ENCODE assay signal across 8 cellular contexts in genomic region chr15:34365836-34366235, GRCh38. TPM values are rescaled to one million over a fixed set of nuclear protein-coding genes. Genes with fewer than 3 reads are reported as not detected.
A peak's percentile ranks its signal among the peaks of the same experiment; 100 is the strongest.
DNase-seq lines count a peak whose midpoint lies in the region; ATAC-seq and TF ChIP-seq lines count a peak whose summit lies in the region.

No MANE protein-coding gene starts in this region.

- H3K36me3 ChIP-seq in gastroesophageal sphincter: peaks cover 0 to 28% of the 10 kb centered on the region in 2 donors
- H3K36me3 ChIP-seq in rectal smooth muscle tissue (ENCODE audit: control insufficient read depth, insufficient read depth, low read length): peaks cover 13% of the 10 kb centered on the region

- DNase-seq in GM12865 (ENCODE audit: low read depth): peak; percentile 30
- no peak for DNase-seq in NOMO-1 treated with DMSO at 0.1 percent for 48 hours (lab: John Stamatoyannopoulos, UW; ENCODE audit: unreplicated experiment)
- DNase-seq in activated effector memory CD4-positive, alpha-beta T cell treated with anti-CD3 and anti-CD28 coated beads, Interleukin-2, amount 50 U/mL, for 16 hours: no peak

- no peaks in the 10 kb centered on the region for H3K9me3 ChIP-seq in gastroesophageal sphincter

- WGBS in gastroesophageal sphincter (ENCODE audit: low coverage in 1 of 2), 2 donors: 15 to 45% methylated on average over 3 to 4 of the region's 5 CpGs

- H3K9ac ChIP-seq in rectal smooth muscle tissue (ENCODE audit: low read length): no peak overlapping the region

- H3K4me1 ChIP-seq in gastroesophageal sphincter: peaks cover 0 to 30% (median 13%) of the 10 kb centered on the region in 3 donors
- peaks cover 6% of the 10 kb centered on the region for H3K4me1 ChIP-seq in rectal smooth muscle tissue (ENCODE audit: control insufficient read depth, insufficient read depth, low read length)

- TF ChIP-seq CTCF in GM12865 (IDR thresholded peaks at IDR 0.05; ENCODE audit: insufficient read depth, low read depth, low read length, missing control alignments) (no peak), VCaP (conservative IDR thresholded peaks at IDR 0.05) (no peak), gastroesophageal sphincter (IDR thresholded peaks at IDR 0.05) (no peak)

- TF ChIP-seq EP300 in gastroesophageal sphincter (IDR thresholded peaks at IDR 0.05): no peak

- no peaks in the 10 kb centered on the region for H3K27me3 ChIP-seq in gastroesophageal sphincter
- no peaks in the 10 kb centered on the region for H3K27me3 ChIP-seq in rectal smooth muscle tissue (ENCODE audit: control insufficient read depth, insufficient read depth, low read length)

- peak overlapping the region; percentile 92 for H3K27ac ChIP-seq in VCaP
- H3K27ac ChIP-seq in gastroesophageal sphincter: peak overlapping the region in 3 of 4 donors; percentile 97 to 98 (median 98)
- H3K27ac ChIP-seq in rectal smooth muscle tissue (ENCODE audit: low read depth, low read length): peak overlapping the region; percentile 30

- ATAC-seq in gastroesophageal sphincter: no peak
- no peak for ATAC-seq in HG02623 (IDR thresholded peaks at IDR 0.05; ENCODE audit: unreplicated experiment)
- no peak for ATAC-seq in HG02870 (IDR thresholded peaks at IDR 0.05; ENCODE audit: unreplicated experiment)

- peak overlapping the region; percentile 65 for H3K4me3 ChIP-seq in GM12865 (ENCODE audit: low read depth, low read length)
- H3K4me3 ChIP-seq in gastroesophageal sphincter: peak overlapping the region; percentile 77 to 95
- peak overlapping the region; percentile 92 for H3K4me3 ChIP-seq in rectal smooth muscle tissue (ENCODE audit: low read length)

- no peak for TF ChIP-seq POLR2A in gastroesophageal sphincter (IDR thresholded peaks at IDR 0.05)

RNA-seq across cellular contexts. Expression of gene LPCAT4, which starts 1.2 kb away (rescaled TPM):
- total RNA-seq in gastroesophageal sphincter: 10 to 100 TPM in 3 of 4 donors, 1 to 10 TPM in 1; 6.8 to 13.5 (median 10.7) TPM

RNA-seq across cellular contexts. Expression of gene NUTM1, which starts 22.7 kb away (rescaled TPM):
- under 1 TPM in 1 of 4 donors, not detected in 3; 0.12 TPM for total RNA-seq in gastroesophageal sphincter

RNA-seq across cellular contexts. Expression of gene NOP10, which starts 22.9 kb away (rescaled TPM):
- 100 to 1,000 TPM in 2 of 4 donors, 10 to 100 TPM in 2; 93.3 to 128 (median 108) TPM for total RNA-seq in gastroesophageal sphincter

RNA-seq across cellular contexts. Expression of gene SLC12A6, which starts 28.3 kb away (rescaled TPM):
- total RNA-seq in gastroesophageal sphincter: 10 to 100 TPM; 12.0 to 19.0 (median 15.7) TPM

Comparison
In these comparisons a context has a peak if more than half of its experiments do, and no peak if none do; other contexts are left out.
1. H3K27ac ChIP-seq: peak in every context shown above with its lines; median percentile 98 in gastroesophageal sphincter; 92 in VCaP; 30 in rectal smooth muscle tissue.